13 cellular contexts compared by ENCODE assay signal in genomic region chr17:44188757-44189403, GRCh38. TPM values are rescaled to one million over a fixed set of nuclear protein-coding genes. Genes with fewer than 3 reads are reported as not detected.
A peak's percentile ranks its signal among the peaks of the same experiment; 100 is the strongest.
DNase-seq lines count a peak whose midpoint lies in the region; ATAC-seq and TF ChIP-seq lines count a peak whose summit lies in the region.
"Had no signal": no experiment of that assay in that cellular context is flagged by ENCODE, and none has a peak within 500 bp of the region (broad histone marks: within the 10 kb centered on the region; RNA-seq: fewer than 3 reads in every experiment).

No MANE protein-coding gene starts in this region.

- peaks cover 30% of the 10 kb centered on the region for H3K4me1 ChIP-seq in CD8-positive, alpha-beta T cell (ENCODE audit: insufficient read depth, low read length)
- H3K4me1 ChIP-seq in Loucy (ENCODE audit: insufficient read depth, low read length, poor library complexity, severe bottlenecking) = peaks cover 28% of the 10 kb centered on the region

- no peak for ATAC-seq in CD8-positive, alpha-beta T cell
- ATAC-seq in HG03280 (IDR thresholded peaks at IDR 0.05; ENCODE audit: unreplicated experiment) = no peak

- H3K9me3 Mint-ChIP-seq in CD8-positive, alpha-beta T cell = no peaks in the 10 kb centered on the region
- H3K9me3 Mint-ChIP-seq in brain (no peaks in the 10 kb centered on the region), neural crest cell (no peaks in the 10 kb centered on the region)

- intact Hi-C loops in CD8-positive, alpha-beta T cell (cut with DNase I, micrococcal nuclease) = loop anchor here (5.0 to 10.0 kb wide), 5 partner anchors 122 to 1582 kb away; partner anchors contain the start of genes EFTUD2 (in 1 of the 2), LSM12 (in 1 of the 2), MPP2 (in 1 of the 2) and RETREG3 (in 1 of the 2)

- no peak overlapping the region for H3K27ac ChIP-seq in CD8-positive, alpha-beta T cell (ENCODE audit: low read depth, low read length)

- no peaks in the 10 kb centered on the region for H3K9me2 ChIP-seq in Loucy (replicated peaks; ENCODE audit: low read depth, low read length)

- no peak overlapping the region for H2AFZ ChIP-seq in Loucy (ENCODE audit: low read length)

- peaks cover 47% of the 10 kb centered on the region for H3K79me2 ChIP-seq in Loucy (ENCODE audit: insufficient read depth, low read length)

- H3F3A ChIP-seq in Loucy (ENCODE audit: low read depth) = peaks cover 3% of the 10 kb centered on the region; the same call in 1 of the 2 replicates

- H3K4me1 Mint-ChIP-seq in CD8-positive, alpha-beta T cell (ENCODE audit: low read depth) = peaks cover 37% of the 10 kb centered on the region
- H3K4me1 Mint-ChIP-seq in brain = peaks cover 68% of the 10 kb centered on the region
- H3K4me1 Mint-ChIP-seq in neural crest cell = peaks cover 46% of the 10 kb centered on the region

- no peak overlapping the region for H3K4me3 ChIP-seq in CD8-positive, alpha-beta T cell (ENCODE audit: low read depth, low read length)
- H3K4me3 ChIP-seq in Loucy (ENCODE audit: low read length, poor library complexity, severe bottlenecking) = no peak overlapping the region

- no peaks in the 10 kb centered on the region for H3K27me3 Mint-ChIP-seq in CD8-positive, alpha-beta T cell (ENCODE audit: low read depth)
- H3K27me3 Mint-ChIP-seq in brain (peaks cover 9% of the 10 kb centered on the region), neural crest cell (ENCODE audit: low read depth) (peaks cover 4% of the 10 kb centered on the region)

- CTCF ChIA-PET in CD8-positive, alpha-beta T cell (lab: Charles Lee) = interaction anchor here (0.6 to 5.5 kb wide), 5 partner anchors 9 to 142 kb away, joined by 3 to 26 read pairs (median 5); partner anchors contain the start of gene UBTF

- peak overlapping the region; percentile 57 for H3K27ac Mint-ChIP-seq in CD8-positive, alpha-beta T cell
- H3K27ac Mint-ChIP-seq in brain (peak overlapping the region in 3 of 5 experiments; percentile 99 to 100 (median 100)), neural crest cell (ENCODE audit: unreplicated experiment) (no peak overlapping the region)

- POLR2A ChIA-PET in CD8-positive, alpha-beta T cell (lab: Charles Lee) = interaction anchor here (0.5 to 1.5 kb wide), 3 partner anchors 9 to 488 kb away, joined by 3 to 6 read pairs (median 5); no protein-coding TSS in a partner anchor

- no peak overlapping the region for H3K4me2 ChIP-seq in Loucy (ENCODE audit: low read depth, low read length, poor library complexity, severe bottlenecking)

- H3K4me3 Mint-ChIP-seq in CD8-positive, alpha-beta T cell = no peak overlapping the region
- H3K4me3 Mint-ChIP-seq in brain (peak overlapping the region; percentile 95 to 100 (median 98)), neural crest cell (peak overlapping the region; percentile 99)

- no peaks in the 10 kb centered on the region for H3K9me3 ChIP-seq in CD8-positive, alpha-beta T cell (ENCODE audit: low read length)
- H3K9me3 ChIP-seq in Loucy (ENCODE audit: insufficient read depth, low read depth, low read length) = no peaks in the 10 kb centered on the region

- peaks cover 20% of the 10 kb centered on the region for H4K20me1 ChIP-seq in Loucy (ENCODE audit: insufficient read depth, low read length, poor library complexity, severe bottlenecking)

- no peak for DNase-seq in CD8-positive, alpha-beta T cell
- DNase-seq in neural crest cell (ENCODE audit: low read depth, low spot score) = no peak
- DNase-seq in kidney glomerular epithelial cell (lab: John Stamatoyannopoulos, UW) = no peak
- DNase-seq in MV-4-11 (lab: John Stamatoyannopoulos, UW) = no peak
- DNase-seq: activated gamma-delta T cell; DMS 273 treated with DMSO at 0.1 percent for 48 hours; kidney; NCI-H226; stimulated activated CD4-positive, alpha-beta T cell treated with anti-CD3 and anti-CD28 coated beads, Interleukin-2, amount 100 ng/mL, for 24 hours; stimulated activated naive CD4-positive, alpha-beta T cell treated with Interleukin-2 at 50 U/mL for 16 hours had no signal

- peak overlapping the region; percentile 88 for H3K9ac ChIP-seq in Loucy (ENCODE audit: low read depth, low read length, poor library complexity, severe bottlenecking)

- peaks cover 31% of the 10 kb centered on the region for H3K36me3 ChIP-seq in CD8-positive, alpha-beta T cell (ENCODE audit: insufficient read depth, low read length)
- H3K36me3 ChIP-seq in Loucy (ENCODE audit: insufficient read depth, low read length) = peaks cover 16% of the 10 kb centered on the region; the same call in 1 of the 2 replicates

- H3K27me3 ChIP-seq in CD8-positive, alpha-beta T cell (ENCODE audit: insufficient read depth, low read length) = no peaks in the 10 kb centered on the region
- H3K27me3 ChIP-seq in Loucy (ENCODE audit: insufficient read depth, low read length, poor library complexity, severe bottlenecking) = no peaks in the 10 kb centered on the region

- TF ChIP-seq CTCF in CD8-positive, alpha-beta T cell (IDR thresholded peaks at IDR 0.05) = no peak
- TF ChIP-seq CTCF in Loucy (conservative IDR thresholded peaks at IDR 0.05; ENCODE audit: low read length) = no peak
- no peak for TF ChIP-seq CTCF in brain (conservative IDR thresholded peaks at IDR 0.05)
- TF ChIP-seq CTCF in neural crest cell (conservative IDR thresholded peaks at IDR 0.05) = no peak

- peaks cover 47% of the 10 kb centered on the region for H3K36me3 Mint-ChIP-seq in CD8-positive, alpha-beta T cell
- peaks cover 21% of the 10 kb centered on the region for H3K36me3 Mint-ChIP-seq in brain
- peaks cover 4% of the 10 kb centered on the region for H3K36me3 Mint-ChIP-seq in neural crest cell (ENCODE audit: low read depth)

RNA-seq across cellular contexts. Expression of gene TMUB2, which starts 2.1 kb away (rescaled TPM):
- total RNA-seq in CD8-positive, alpha-beta T cell = 10 to 100 TPM; 43.2 to 43.8 TPM
- 63.5 TPM for polyA plus RNA-seq in brain (ENCODE audit: insufficient read depth, low read depth, low replicate concordance)
- 33.5 and 33.7 TPM in 2 replicates for total RNA-seq in neural crest cell

RNA-seq across cellular contexts. Expression of gene ATXN7L3, which starts 10.8 kb away (rescaled TPM):
- total RNA-seq in CD8-positive, alpha-beta T cell = 10 to 100 TPM; 85.5 to 85.7 TPM
- 77.5 TPM for polyA plus RNA-seq in brain (ENCODE audit: insufficient read depth, low read depth, low replicate concordance)
- 115 and 119 TPM in 2 replicates for total RNA-seq in neural crest cell

RNA-seq across cellular contexts. Expression of gene ASB16, which starts 18.4 kb away (rescaled TPM):
- total RNA-seq in CD8-positive, alpha-beta T cell = not detected
- 0.92 TPM for polyA plus RNA-seq in brain (ENCODE audit: insufficient read depth, low read depth, low replicate concordance)
- 0.25 and 0.26 TPM in 2 replicates for total RNA-seq in neural crest cell

RNA-seq across cellular contexts. Expression of gene UBTF, which starts 30.6 kb away (rescaled TPM):
- 100 to 1,000 TPM; 151 to 155 TPM for total RNA-seq in CD8-positive, alpha-beta T cell
- 112 TPM for polyA plus RNA-seq in brain (ENCODE audit: insufficient read depth, low read depth, low replicate concordance)
- total RNA-seq in neural crest cell = 106 and 108 TPM in 2 replicates

RNA-seq across cellular contexts. Expression of gene HROB, which starts 47.1 kb away (rescaled TPM):
- 1 to 10 TPM; 4.0 to 4.9 TPM for total RNA-seq in CD8-positive, alpha-beta T cell
- polyA plus RNA-seq in brain (ENCODE audit: insufficient read depth, low read depth, low replicate concordance) = 3.9 TPM
- 22.1 and 23.3 TPM in 2 replicates for total RNA-seq in neural crest cell
